ENCODE assay signal across 9 cellular contexts in the genomic region with DNA sequence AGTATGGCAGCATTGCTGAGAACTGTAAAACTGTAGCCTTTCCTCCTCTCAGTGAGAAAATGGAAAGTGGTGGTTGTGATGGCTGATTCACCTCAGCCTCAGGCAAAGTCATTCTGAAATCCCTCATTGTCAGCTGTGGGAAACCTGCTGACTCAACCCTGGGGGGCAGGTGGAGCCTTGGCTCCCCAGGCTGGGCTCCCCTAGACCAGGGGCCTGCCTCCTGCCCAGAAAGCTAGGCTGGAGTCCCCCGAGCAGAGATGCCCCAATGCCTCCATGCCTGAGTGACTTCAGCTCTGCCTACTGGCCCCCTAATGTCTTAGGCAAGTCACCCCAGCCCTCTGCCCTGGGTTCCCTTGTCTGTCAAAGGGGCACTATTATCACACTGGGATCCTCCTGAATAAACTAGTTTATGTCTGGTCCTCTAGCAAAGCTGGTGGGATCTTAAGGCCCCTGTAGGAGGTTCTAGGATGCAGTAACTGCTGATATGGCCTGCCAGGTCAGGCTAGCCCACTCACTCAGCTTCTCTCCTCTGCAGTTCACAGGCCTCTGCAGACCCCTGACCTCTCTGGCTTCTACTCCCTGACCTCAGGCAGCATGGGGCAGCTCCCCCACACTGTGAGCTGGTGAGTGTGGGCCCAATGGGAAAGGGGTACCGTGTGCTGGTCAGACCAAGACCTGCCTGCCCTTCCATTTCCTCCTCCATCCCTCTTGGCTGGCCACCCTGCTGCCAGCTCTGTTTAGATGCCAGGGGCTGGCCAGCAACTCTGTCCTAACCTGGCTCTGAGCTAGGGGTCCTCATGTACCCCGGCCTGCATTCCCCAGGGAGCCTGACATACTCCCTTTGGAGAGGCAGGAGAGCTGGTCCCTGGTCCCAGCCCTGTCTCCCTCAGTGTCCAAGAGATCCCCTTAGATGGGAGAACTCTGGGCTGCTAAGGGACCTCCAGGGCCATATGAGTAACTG. TPM values are rescaled to one million over a fixed set of nuclear protein-coding genes. Genes with fewer than 3 reads are reported as not detected.
DNase-seq lines count a peak whose midpoint lies in the region; ATAC-seq, FAIRE-seq and TF ChIP-seq lines count a peak whose summit lies in the region.
"Had no signal": no experiment of that assay in that cellular context is flagged by ENCODE, and none has a peak within 500 bp of the region (broad histone marks: within the 10 kb centered on the region; RNA-seq: fewer than 3 reads in every experiment).

No MANE protein-coding gene starts in this region.

- H3K27me3 Mint-ChIP-seq in astrocyte (ENCODE audit: low read depth, unreplicated experiment) = no peaks in the 10 kb centered on the region

- peak overlapping the region; percentile 49 for H3K4me2 ChIP-seq in PC-9
- H3K4me2 ChIP-seq in astrocyte (ENCODE audit: low read length) = peak overlapping the region; percentile 30

- intact Hi-C loops in PC-9 (cut with micrococcal nuclease; ENCODE audit: unreplicated experiment) = no loop called here
- intact Hi-C loops in sigmoid colon (cut with DNase I) = no loop called here

- no peaks in the 10 kb centered on the region for H3K9me3 Mint-ChIP-seq in astrocyte (ENCODE audit: unreplicated experiment)

- no peaks in the 10 kb centered on the region for H3K9me2 ChIP-seq in PC-9 (ENCODE audit: insufficient read depth)

- TF ChIP-seq EP300 in sigmoid colon (IDR thresholded peaks at IDR 0.05) = no peak

- no peak overlapping the region for H3K4me3 Mint-ChIP-seq in astrocyte (ENCODE audit: unreplicated experiment)

- H4K20me1 ChIP-seq in PC-9 (ENCODE audit: insufficient read depth) (peaks cover 15% of the 10 kb centered on the region), astrocyte (ENCODE audit: insufficient read depth, low read length) (peaks cover 91% of the 10 kb centered on the region)

- POLR2A ChIA-PET in PC-9 (lab: Charles Lee; ENCODE audit: unreplicated experiment) = no interaction called here

- 0 out of 2 replicates have a peak, but pooled peaks cover 4% of the 10 kb centered on the region for H3K36me3 ChIP-seq in PC-9 (ENCODE audit: low read depth)
- peaks cover 17% of the 10 kb centered on the region for H3K36me3 ChIP-seq in astrocyte (ENCODE audit: insufficient read depth, low read length)
- peaks cover 0 to 66% (median 20%) of the 10 kb centered on the region in 4 donors for H3K36me3 ChIP-seq in sigmoid colon

- H3F3A ChIP-seq in PC-9 (ENCODE audit: insufficient read depth, low read depth) = peaks cover 30% of the 10 kb centered on the region

- TF ChIP-seq CTCF in GM12864 (IDR thresholded peaks at IDR 0.05; ENCODE audit: low read depth, low read length, missing control alignments) = no peak
- TF ChIP-seq CTCF in PC-9 (conservative IDR thresholded peaks at IDR 0.05) = no peak
- TF ChIP-seq CTCF in astrocyte (IDR thresholded peaks at IDR 0.05; ENCODE audit: insufficient read depth, low read depth, low read length) = no peak
- no peak for TF ChIP-seq CTCF in sigmoid colon (IDR thresholded peaks at IDR 0.05)

- H3K4me1 ChIP-seq in PC-9 (replicated peaks; ENCODE audit: insufficient read depth) (peaks cover 15% of the 10 kb centered on the region), astrocyte (ENCODE audit: insufficient read depth, low read length) (peaks cover 18% of the 10 kb centered on the region), sigmoid colon (peaks cover 0 to 10% (median 3%) of the 10 kb centered on the region in 4 donors)

- no peaks in the 10 kb centered on the region for H3K27me3 ChIP-seq in PC-9 (ENCODE audit: insufficient read depth, low read depth)
- no peaks in the 10 kb centered on the region for H3K27me3 ChIP-seq in astrocyte (ENCODE audit: insufficient read depth, low read length)
- H3K27me3 ChIP-seq in sigmoid colon = no peaks in the 10 kb centered on the region

- no peak overlapping the region for H3K27ac Mint-ChIP-seq in astrocyte (ENCODE audit: unreplicated experiment)

- H3K79me2 ChIP-seq in PC-9 (ENCODE audit: low read depth) (peaks cover 10% of the 10 kb centered on the region; the same call in 1 of the 2 replicates), astrocyte (ENCODE audit: insufficient read depth, low read length) (peaks cover 41% of the 10 kb centered on the region)

- WGBS in sigmoid colon, 2 donors = 85 to 94% methylated on average over 3 of the region's 3 CpGs

- H3K4me1 Mint-ChIP-seq in astrocyte (ENCODE audit: low read depth, unreplicated experiment) = peaks cover 17% of the 10 kb centered on the region

- DNase-seq in GM12864 (ENCODE audit: low read depth) = peak; percentile 67
- peak in 1 of 2 experiments; percentile 64 for DNase-seq in PC-9
- peak; percentile 45 for DNase-seq in astrocyte (ENCODE audit: low read depth)
- peak; percentile 57 for DNase-seq in sigmoid colon
- DNase-seq in frontal cortex (ENCODE audit: low spot score in 2 of 2) = no peak
- DNase-seq in NCI-H748 treated with DMSO at 0.1 percent for 48 hours (lab: John Stamatoyannopoulos, UW) = no peak
- no peak for DNase-seq in medulla oblongata (ENCODE audit: extremely low spot score)

- CTCF ChIA-PET in PC-9 (lab: Charles Lee) = interaction anchor here (0.5 to 0.9 kb wide), 3 partner anchors 99 to 650 kb away, joined by 3 to 6 read pairs (median 3); no protein-coding TSS in a partner anchor

- FAIRE-seq in astrocyte (lab: Jason Lieb, UNC) (no peak), frontal cortex (lab: Jason Lieb, UNC) (no peak)
- FAIRE-seq: endothelial cell of umbilical vein had no signal

- H3K4me3 ChIP-seq in GM12864 (ENCODE audit: low read depth, low read length) (no peak overlapping the region), PC-9 (no peak overlapping the region), astrocyte (ENCODE audit: insufficient read depth, low read depth, low read length) (no peak overlapping the region), sigmoid colon (no peak overlapping the region)

- no peak for TF ChIP-seq POLR2A in sigmoid colon (IDR thresholded peaks at IDR 0.05)

- no TSS peak for BruUV-seq in PC-9 (replicated peaks; lab: Mats Ljungman, UMichigan)

- peaks cover 12% of the 10 kb centered on the region for H3K36me3 Mint-ChIP-seq in astrocyte (ENCODE audit: low read depth, unreplicated experiment)

- H3K27ac ChIP-seq in PC-9 = peak overlapping the region; percentile 54
- peak overlapping the region; percentile 71 for H3K27ac ChIP-seq in astrocyte (ENCODE audit: low read depth, low read length)
- H3K27ac ChIP-seq in sigmoid colon = no peak overlapping the region

- H3K9me3 ChIP-seq in PC-9 (ENCODE audit: insufficient read depth, low read depth) = no peaks in the 10 kb centered on the region
- no peaks in the 10 kb centered on the region for H3K9me3 ChIP-seq in astrocyte (ENCODE audit: insufficient read depth, low read depth, low read length)
- H3K9me3 ChIP-seq in sigmoid colon = no peaks in the 10 kb centered on the region

- H3K9ac ChIP-seq in astrocyte (ENCODE audit: low read length) = peak overlapping the region; percentile 29

- peak; percentile 63 for ATAC-seq in GM21825 (IDR thresholded peaks at IDR 0.05; ENCODE audit: unreplicated experiment)

- H2AFZ ChIP-seq in PC-9 (no peak overlapping the region), astrocyte (ENCODE audit: low read depth, low read length) (no peak overlapping the region)

RNA-seq across cellular contexts. Expression of gene TCF7, which starts 24.2 kb away (rescaled TPM):
- total RNA-seq in PC-9 (2021) (8.9 and 13.0 TPM in 2 replicates), astrocyte (2.6 TPM in 2 replicates), sigmoid colon (1 to 10 TPM in 1 of 4 donors, under 1 TPM in 3; 0.36 to 1.5 (median 0.62) TPM), frontal cortex (0.41 TPM)
- 10 to 100 TPM in 1 of 3 donors, 1 to 10 TPM in 2; 1.8 to 38.4 (median 3.7) TPM for polyA plus RNA-seq in sigmoid colon

RNA-seq across cellular contexts. Expression of gene SKP1, which starts 38.1 kb away (rescaled TPM):
- total RNA-seq in PC-9 (2021) (335 and 409 TPM in 2 replicates), astrocyte (375 and 399 TPM in 2 replicates), sigmoid colon (100 to 1,000 TPM; 193 to 320 (median 271) TPM), frontal cortex (139 TPM)
- 100 to 1,000 TPM; 445 to 938 (median 717) TPM for polyA plus RNA-seq in sigmoid colon

Comparison
In these comparisons a context has a peak if more than half of its experiments do, and no peak if none do; other contexts are left out.
1. DNase-seq: peak in GM12864 (single experiment), astrocyte (single experiment) and sigmoid colon (single experiment); none in frontal cortex (0 of 2), NCI-H748 treated with DMSO at 0.1 percent for 48 hours (single experiment) and medulla oblongata (single experiment).
2. H3K27ac ChIP-seq: peak in PC-9 (single experiment) and astrocyte (single experiment); none in sigmoid colon (0 of 4).